Comparison of ENCODE assay signal across 17 cellular contexts in the genomic region with DNA sequence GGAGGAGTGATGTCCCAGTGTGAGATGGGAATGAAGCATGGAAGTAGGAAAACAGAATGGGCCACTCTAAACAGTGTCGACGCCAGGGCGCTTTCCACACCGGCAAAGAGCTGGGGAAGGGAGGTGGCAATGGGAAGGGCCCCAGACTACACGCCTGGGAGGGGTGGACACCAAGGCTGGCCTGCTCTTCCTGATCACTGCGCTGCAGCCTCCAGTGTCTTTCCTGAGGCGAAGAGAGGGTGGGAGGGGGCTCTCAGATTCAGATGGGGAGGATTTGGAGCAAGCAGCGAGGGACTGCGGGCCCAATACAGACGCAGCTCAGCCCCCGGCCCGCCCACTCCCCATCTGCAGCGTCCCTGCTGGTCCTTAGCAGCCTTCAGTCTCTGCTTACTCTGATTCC.
"Had no signal": no experiment of that assay in that cellular context is flagged by ENCODE, and none has a peak within 500 bp of the region (broad histone marks: within the 10 kb centered on the region; RNA-seq: fewer than 3 reads in every experiment).

No MANE protein-coding gene starts in this region.

- ATAC-seq: activated CD4-positive, CD25-positive, alpha-beta regulatory T cell treated with anti-CD3 and anti-CD28 coated beads, Interleukin-2, amount 50 U/mL, for 24 hours; body of pancreas; natural killer cell had no signal

- H3K4me3 Mint-ChIP-seq: activated CD4-positive, alpha-beta T cell treated with anti-CD3 and anti-CD28 coated beads, Interleukin-2, amount 10 ng/mL, durations not matched to agents 7 days and 5 days; activated naive CD8-positive, alpha-beta T cell treated with anti-CD3 and anti-CD28 coated beads, Interleukin-2, amount 10 ng/mL, durations not matched to agents 7 days and 5 days; immature natural killer cell; natural killer cell had no signal

- H3K9me3 ChIP-seq: body of pancreas had no signal

- H3K27ac Mint-ChIP-seq: activated CD4-positive, alpha-beta T cell treated with anti-CD3 and anti-CD28 coated beads, Interleukin-2, amount 10 ng/mL, durations not matched to agents 7 days and 5 days; activated naive CD8-positive, alpha-beta T cell treated with anti-CD3 and anti-CD28 coated beads, Interleukin-2, amount 10 ng/mL, durations not matched to agents 7 days and 5 days; immature natural killer cell; natural killer cell had no signal

- H3K27me3 ChIP-seq: body of pancreas had no signal

- H3K36me3 Mint-ChIP-seq: activated naive CD8-positive, alpha-beta T cell treated with anti-CD3 and anti-CD28 coated beads, Interleukin-2, amount 10 ng/mL, durations not matched to agents 7 days and 5 days had no signal

- H3K9me3 Mint-ChIP-seq: activated CD4-positive, alpha-beta T cell treated with anti-CD3 and anti-CD28 coated beads, Interleukin-2, amount 10 ng/mL, durations not matched to agents 7 days and 5 days; activated naive CD8-positive, alpha-beta T cell treated with anti-CD3 and anti-CD28 coated beads, Interleukin-2, amount 10 ng/mL, durations not matched to agents 7 days and 5 days; natural killer cell had no signal

- H3K27ac ChIP-seq: body of pancreas, dorsolateral prefrontal cortex had no signal

- H3K4me3 ChIP-seq: body of pancreas, dorsolateral prefrontal cortex had no signal

- H3K4me1 Mint-ChIP-seq: activated CD4-positive, alpha-beta T cell treated with anti-CD3 and anti-CD28 coated beads, Interleukin-2, amount 10 ng/mL, durations not matched to agents 7 days and 5 days had no signal

- DNase-seq: activated CD4-positive, alpha-beta T cell treated with anti-CD3 and anti-CD28 coated beads, Interleukin-2, amount 10 ng/mL, durations not matched to agents 7 days and 5 days; activated naive CD4-positive, alpha-beta T cell; activated naive CD8-positive, alpha-beta T cell treated with anti-CD3 and anti-CD28 coated beads, Interleukin-2, amount 10 ng/mL, durations not matched to agents 7 days and 5 days; body of pancreas; caudate nucleus; foreskin melanocyte; immature natural killer cell; mesendoderm; natural killer cell; retina; stimulated activated CD4-positive, alpha-beta T cell treated with anti-CD3 and anti-CD28 coated beads, Interleukin-12 subunit alpha, Interleukin-12 subunit beta, amount 100 ng/mL, for 4 hours; stimulated activated CD4-positive, alpha-beta T cell treated with anti-CD3 and anti-CD28 coated beads, Interleukin-1b, Interleukin-23, amount 100 ng/mL, for 48 hours; stimulated activated CD8-positive, alpha-beta memory T cell treated with anti-CD3 and anti-CD28 coated beads, Interleukin-4, amount 100 ng/mL, for 48 hours; stimulated activated naive CD4-positive, alpha-beta T cell; T1000 had no signal
